Comparison of ENCODE assay signal across 8 cellular contexts in genomic region chr14:21103710-21104447, GRCh38. TPM values are rescaled to one million over a fixed set of nuclear protein-coding genes. Genes with fewer than 3 reads are reported as not detected.
DNase-seq lines count a peak whose midpoint lies in the region; ATAC-seq and TF ChIP-seq lines count a peak whose summit lies in the region.

No MANE protein-coding gene starts in this region.

- H3F3A ChIP-seq in PC-3 (ENCODE audit: low read length, unreplicated experiment), result no peaks in the 10 kb centered on the region

- no peaks in the 10 kb centered on the region for H3K27me3 ChIP-seq in PC-3 (ENCODE audit: low read length)
- H3K27me3 ChIP-seq in muscle layer of colon (ENCODE audit: control insufficient read depth in 1 of 2, insufficient read depth in 2 of 2, low read length in 2 of 2), result no peaks in the 10 kb centered on the region

- H3K4me2 ChIP-seq in PC-3 (ENCODE audit: low read length), result peak overlapping the region; percentile 85

- H2AFZ ChIP-seq in PC-3 (ENCODE audit: low read length), result peak overlapping the region; percentile 92

- no peaks in the 10 kb centered on the region for H3K36me3 Mint-ChIP-seq in activated T-cell treated with anti-CD3 and anti-CD28 coated beads, Interleukin-2, amount 50 U/mL, for 4 hours (ENCODE audit: insufficient read depth)

- ATAC-seq in GM21717 (IDR thresholded peaks at IDR 0.05; ENCODE audit: unreplicated experiment) (peak; percentile 91), PC-3 (peak; percentile 86), esophagus mucosa (peak; percentile 83)
- peak; percentile 90 to 91 for ATAC-seq in activated T-cell treated with anti-CD3 and anti-CD28 coated beads, Interleukin-2, amount 50 U/mL, for 4 hours

- POLR2A ChIA-PET in PC-3 (lab: Charles Lee; ENCODE audit: unreplicated experiment), result interaction anchor here (0.6 kb wide), 1 partner anchor 754 kb away, joined by 4 read pairs; no protein-coding TSS in a partner anchor

- no peaks in the 10 kb centered on the region for H3K36me3 ChIP-seq in PC-3 (ENCODE audit: low read depth, low read length)
- no peaks in the 10 kb centered on the region for H3K36me3 ChIP-seq in muscle layer of colon (ENCODE audit: insufficient read depth, low read length)

- peaks cover 2% of the 10 kb centered on the region for H3K27me3 Mint-ChIP-seq in activated T-cell treated with anti-CD3 and anti-CD28 coated beads, Interleukin-2, amount 50 U/mL, for 4 hours (ENCODE audit: low read depth)

- no peaks in the 10 kb centered on the region for H3K9me3 ChIP-seq in PC-3 (ENCODE audit: low read length)
- H3K9me3 ChIP-seq in muscle layer of colon (ENCODE audit: low read length), result no peaks in the 10 kb centered on the region

- H3K4me3 Mint-ChIP-seq in activated T-cell treated with anti-CD3 and anti-CD28 coated beads, Interleukin-2, amount 50 U/mL, for 4 hours, result peak overlapping the region; percentile 80

- H3K27ac ChIP-seq in PC-3 (ENCODE audit: low read length), result peak overlapping the region; percentile 80
- H3K27ac ChIP-seq in muscle layer of colon (ENCODE audit: low read depth, low read length), result peak overlapping the region; percentile 99

- peaks cover 30% of the 10 kb centered on the region for H3K4me1 Mint-ChIP-seq in activated T-cell treated with anti-CD3 and anti-CD28 coated beads, Interleukin-2, amount 50 U/mL, for 4 hours (ENCODE audit: low read depth)

- H3K9me2 ChIP-seq in PC-3 (replicated peaks; ENCODE audit: low read length), result no peaks in the 10 kb centered on the region

- CTCF ChIA-PET in PC-3 (lab: Charles Lee), result interaction anchor here (0.6 to 2.2 kb wide), 8 partner anchors 8 to 879 kb away, joined by 3 to 34 read pairs (median 6); partner anchors contain the start of gene ARHGEF40

- BruUV-seq in PC-3 (replicated peaks; lab: Mats Ljungman, UMichigan), result TSS peak; percentile 94

- H3K9ac ChIP-seq in PC-3 (ENCODE audit: low read length), result peak overlapping the region; percentile 97
- peak overlapping the region; percentile 81 for H3K9ac ChIP-seq in muscle layer of colon (ENCODE audit: low read length)

- no peaks in the 10 kb centered on the region for H4K20me1 ChIP-seq in PC-3 (ENCODE audit: low read length)

- peak; percentile 98 for DNase-seq in DMS79 (lab: John Stamatoyannopoulos, UW)
- DNase-seq in Jurkat, Clone E6-1 (ENCODE audit: low read depth, low spot score), result peak; percentile 92
- peak; percentile 96 for DNase-seq in PC-3
- DNase-seq in activated T-cell treated with anti-CD3 and anti-CD28 coated beads, Interleukin-2, amount 50 U/mL, for 4 hours, result peak; percentile 90
- DNase-seq in stimulated activated CD8-positive, alpha-beta memory T cell treated with anti-CD3 and anti-CD28 coated beads, Interleukin-7, amount 100 ng/mL, for 1 hour (ENCODE audit: low read depth in 2 of 2), result peak; percentile 80 to 86

- intact Hi-C loops in PC-3 (cut with micrococcal nuclease), result loop anchor here (1.0 kb wide), 1 partner anchor 36 kb away; no protein-coding TSS in a partner anchor

- peak; percentile 67 for TF ChIP-seq CTCF in PC-3 (conservative IDR thresholded peaks at IDR 0.05; ENCODE audit: low read depth, low read length)

- H3K4me1 ChIP-seq in PC-3 (ENCODE audit: insufficient read depth, low read length), result peaks cover 49% of the 10 kb centered on the region
- H3K4me1 ChIP-seq in muscle layer of colon (ENCODE audit: insufficient read depth, low read length), result peaks cover 36% of the 10 kb centered on the region

- peak overlapping the region; percentile 97 for H3K4me3 ChIP-seq in Jurkat, Clone E6-1 (ENCODE audit: low read length)
- H3K4me3 ChIP-seq in PC-3 (ENCODE audit: low read length) (peak overlapping the region; percentile 69), muscle layer of colon (ENCODE audit: low read depth in 1 of 2, low read length in 2 of 2) (peak overlapping the region; percentile 67 to 80)

- no peaks in the 10 kb centered on the region for H3K9me3 Mint-ChIP-seq in activated T-cell treated with anti-CD3 and anti-CD28 coated beads, Interleukin-2, amount 50 U/mL, for 4 hours

- no peaks in the 10 kb centered on the region for H3K79me2 ChIP-seq in PC-3 (ENCODE audit: low read length)

RNA-seq across cellular contexts. Expression of gene TMEM253, which starts 3.0 kb away (rescaled TPM):
- polyA plus RNA-seq in Jurkat, Clone E6-1 (2012; ENCODE audit: insufficient read depth, insufficient read length), result not detected
- total RNA-seq in PC-3 (2014; rRNA removed) (not detected in 2 replicates), esophagus mucosa (1.6 TPM)
- not detected for total RNA-seq in activated T-cell treated with anti-CD3 and anti-CD28 coated beads, Interleukin-2, amount 50 U/mL, for 4 hours

RNA-seq across cellular contexts. Expression of gene ZNF219, which starts 5.4 kb away (rescaled TPM):
- 27.1 TPM for polyA plus RNA-seq in Jurkat, Clone E6-1 (2012; ENCODE audit: insufficient read depth, insufficient read length)
- total RNA-seq in PC-3 (2014; rRNA removed), result 5.7 and 6.0 TPM in 2 replicates
- 1 to 10 TPM; 5.5 to 7.0 (median 6.5) TPM for total RNA-seq in activated T-cell treated with anti-CD3 and anti-CD28 coated beads, Interleukin-2, amount 50 U/mL, for 4 hours
- 40.4 TPM for total RNA-seq in esophagus mucosa

RNA-seq across cellular contexts. Expression of gene ARHGEF40, which starts 33.8 kb away (rescaled TPM):
- polyA plus RNA-seq in Jurkat, Clone E6-1 (2012; ENCODE audit: insufficient read depth, insufficient read length), result 1.6 TPM
- total RNA-seq in PC-3 (2014; rRNA removed), result 2.7 and 3.9 TPM in 2 replicates
- total RNA-seq in activated T-cell treated with anti-CD3 and anti-CD28 coated beads, Interleukin-2, amount 50 U/mL, for 4 hours, result under 1 TPM; 0.11 to 0.35 (median 0.23) TPM
- total RNA-seq in esophagus mucosa, result 2.3 TPM

RNA-seq across cellular contexts. Expression of gene RNASE8, which starts 46.3 kb away (rescaled TPM):
- polyA plus RNA-seq in Jurkat, Clone E6-1 (2012; ENCODE audit: insufficient read depth, insufficient read length), result not detected
- total RNA-seq in PC-3 (2014; rRNA removed) (not detected in 2 replicates), esophagus mucosa (not detected)
- not detected for total RNA-seq in activated T-cell treated with anti-CD3 and anti-CD28 coated beads, Interleukin-2, amount 50 U/mL, for 4 hours

RNA-seq across cellular contexts. Expression of gene OR5AU1, which starts 52.0 kb away (rescaled TPM):
- polyA plus RNA-seq in Jurkat, Clone E6-1 (2012; ENCODE audit: insufficient read depth, insufficient read length), result not detected
- total RNA-seq in PC-3 (2014; rRNA removed), result not detected in 2 replicates
- total RNA-seq in activated T-cell treated with anti-CD3 and anti-CD28 coated beads, Interleukin-2, amount 50 U/mL, for 4 hours, result not detected
- total RNA-seq in esophagus mucosa, result not detected

Comparison
In these comparisons a context has a peak if more than half of its experiments do, and no peak if none do; other contexts are left out.
1. Peak in every context shown above with its lines: DNase-seq, ATAC-seq, H3K4me3 ChIP-seq and H3K27ac ChIP-seq.